Comparison of ENCODE assay signal across 16 cellular contexts in genomic region chr6:147166360-147166944, GRCh38. TPM values are rescaled to one million over a fixed set of nuclear protein-coding genes. Genes with fewer than 3 reads are reported as not detected.
DNase-seq lines count a peak whose midpoint lies in the region; ATAC-seq, FAIRE-seq and TF ChIP-seq lines count a peak whose summit lies in the region.
"Had no signal": no experiment of that assay in that cellular context is flagged by ENCODE, and none has a peak within 500 bp of the region (broad histone marks: within the 10 kb centered on the region; RNA-seq: fewer than 3 reads in every experiment).

No MANE protein-coding gene starts in this region.

- H3K27ac ChIP-seq in K562 (ENCODE audit: extremely low read depth, low read depth, low read length) (peak overlapping the region; percentile 79), right cardiac atrium (ENCODE audit: low read length) (no peak overlapping the region)
- H3K27ac ChIP-seq: skin epidermis, tibial artery had no signal

- in situ Hi-C loops in K562 (cut with MboI): no loop called here

- POLR2A ChIA-PET in K562 (lab: Yijun Ruan, JAX): interaction anchor here (0.7 to 1.8 kb wide), 6 partner anchors 13 to 286 kb away, joined by 3 to 7 read pairs (median 3); no protein-coding TSS in a partner anchor

- H3K27ac Mint-ChIP-seq in osteocyte (ENCODE audit: unreplicated experiment) (peak overlapping the region; percentile 63), glutamatergic neuron (ENCODE audit: unreplicated experiment) (no peak overlapping the region)
- H3K27ac Mint-ChIP-seq: naive B cell had no signal

- H3K36me3 Mint-ChIP-seq in osteocyte (ENCODE audit: unreplicated experiment) (no peaks in the 10 kb centered on the region), glutamatergic neuron (ENCODE audit: unreplicated experiment) (no peaks in the 10 kb centered on the region)
- H3K36me3 Mint-ChIP-seq: naive B cell had no signal

- H3K79me2 ChIP-seq in K562 (ENCODE audit: control insufficient read depth, insufficient read depth, low read length): no peaks in the 10 kb centered on the region

- TF ChIP-seq CTCF in K562 (IDR thresholded peaks at IDR 0.05 in 2 of 3, conservative IDR thresholded peaks at IDR 0.05 in 1 of 3; ENCODE audit: insufficient read depth in 2 of 3, low read depth in 1 of 3, low read length in 3 of 3) (no peak), osteocyte (IDR thresholded peaks at IDR 0.05) (no peak), foreskin fibroblast (IDR thresholded peaks at IDR 0.05; ENCODE audit: low read depth, low read length) (no peak), glutamatergic neuron (IDR thresholded peaks at IDR 0.05; ENCODE audit: partially characterized antibody, unreplicated experiment) (no peak)

- H3K9ac ChIP-seq in K562 (ENCODE audit: insufficient read depth in 1 of 2, low read depth in 2 of 2, low read length in 2 of 2): peak overlapping the region in 1 of 2 experiments; percentile 16; a peak in 1 of 4 replicates

- peak; percentile 22 for DNase-seq in NCI-H2029 treated with DMSO at 0.1 percent for 48 hours (lab: John Stamatoyannopoulos, UW)
- no peak for DNase-seq in NCI-H2029 (lab: John Stamatoyannopoulos, UW)
- DNase-seq in NCI-H146 treated with DMSO at 0.1 percent for 48 hours (lab: John Stamatoyannopoulos, UW; ENCODE audit: unreplicated experiment): peak; percentile 70
- DNase-seq in K562 (ENCODE audit: extremely low read depth in 1 of 4, low spot score in 3 of 4): peak; percentile 68 to 92 (median 78)
- no peak for DNase-seq in osteocyte (ENCODE audit: extremely low spot score, unreplicated experiment)
- DNase-seq in foreskin fibroblast: no peak
- no peak for DNase-seq in glutamatergic neuron
- no peak for DNase-seq in right cardiac atrium
- DNase-seq: activated T-cell treated with anti-CD3 and anti-CD28 coated beads, Interleukin-2, amount 50 U/mL, for 1 hour; DMS53; H9; naive B cell; NCI-H2171 treated with DMSO at 0.1 percent for 48 hours; tibial artery had no signal

- H3K27me3 Mint-ChIP-seq in osteocyte (ENCODE audit: unreplicated experiment): no peaks in the 10 kb centered on the region
- no peaks in the 10 kb centered on the region for H3K27me3 Mint-ChIP-seq in glutamatergic neuron (ENCODE audit: unreplicated experiment)

- TF ChIP-seq RAD21 in K562 (CRISPR knock-in tag; conservative IDR thresholded peaks at IDR 0.05 in 1 of 2, IDR thresholded peaks at IDR 0.05 in 1 of 2): peak; percentile 29 to 36; a peak in 2 of 4 replicates

- H3K4me2 ChIP-seq in K562 (ENCODE audit: insufficient read depth, low read length): no peak overlapping the region

- H3K9me1 ChIP-seq in K562 (ENCODE audit: control insufficient read depth, insufficient read depth, low read length): no peaks in the 10 kb centered on the region

- no peaks in the 10 kb centered on the region for H3K27me3 ChIP-seq in K562 (ENCODE audit: control insufficient read depth in 2 of 2, insufficient read depth in 2 of 2, low read length in 2 of 2)
- no peaks in the 10 kb centered on the region for H3K27me3 ChIP-seq in right cardiac atrium (ENCODE audit: control insufficient read depth, insufficient read depth)
- H3K27me3 ChIP-seq: tibial artery had no signal

- no peaks in the 10 kb centered on the region for H3K9me3 Mint-ChIP-seq in osteocyte (ENCODE audit: unreplicated experiment)
- no peaks in the 10 kb centered on the region for H3K9me3 Mint-ChIP-seq in glutamatergic neuron (ENCODE audit: unreplicated experiment)
- H3K9me3 Mint-ChIP-seq: H9, naive B cell had no signal

- H3K4me3 Mint-ChIP-seq in osteocyte (ENCODE audit: unreplicated experiment) (no peak overlapping the region), glutamatergic neuron (ENCODE audit: unreplicated experiment) (no peak overlapping the region)
- H3K4me3 Mint-ChIP-seq: H9, naive B cell had no signal

- H4K20me1 ChIP-seq in K562 (replicated peaks; ENCODE audit: control insufficient read depth, insufficient read depth, low read length): no peaks in the 10 kb centered on the region

- TF ChIP-seq EP300 in K562 (IDR thresholded peaks at IDR 0.05; ENCODE audit: low read length): peak; percentile 94

- peak overlapping the region; percentile 83; the same call in 1 of the 2 replicates for H2AFZ ChIP-seq in K562 (ENCODE audit: low read depth, low read length)

- H3K4me1 Mint-ChIP-seq in osteocyte (ENCODE audit: unreplicated experiment) (peaks cover 43% of the 10 kb centered on the region), glutamatergic neuron (ENCODE audit: low read depth, unreplicated experiment) (no peaks in the 10 kb centered on the region)
- H3K4me1 Mint-ChIP-seq: naive B cell had no signal

- peaks cover 16% of the 10 kb centered on the region for H3K36me3 ChIP-seq in K562 (ENCODE audit: control insufficient read depth, insufficient read depth, low read length)
- H3K36me3 ChIP-seq: tibial artery had no signal

- 3% methylated on average over 2 of the region's 2 CpGs for WGBS in K562 (ENCODE audit: insufficient coverage, low coverage, missing lambda C conversion rate)
- WGBS in right cardiac atrium: 53% methylated on average over 2 of the region's 2 CpGs

- peaks cover 6 to 29% of the 10 kb centered on the region in 2 experiments for H3K4me1 ChIP-seq in K562 (replicated peaks in 1 of 2; ENCODE audit: control insufficient read depth in 2 of 2, insufficient read depth in 2 of 2, low read length in 2 of 2)
- no peaks in the 10 kb centered on the region for H3K4me1 ChIP-seq in right cardiac atrium (ENCODE audit: control insufficient read depth, insufficient read depth, low read length)

- H3K4me3 ChIP-seq in K562 (no peak overlapping the region), foreskin fibroblast (ENCODE audit: low read depth in 1 of 2, low read length in 2 of 2) (no peak overlapping the region), right cardiac atrium (ENCODE audit: low read length) (no peak overlapping the region)
- H3K4me3 ChIP-seq: skin epidermis, tibial artery had no signal

- FAIRE-seq in K562 (lab: Jason Lieb, UNC): peak; percentile 89
- FAIRE-seq: HTR-8/SVneo had no signal

- TF ChIP-seq POLR2A in K562 (conservative IDR thresholded peaks at IDR 0.05): no peak

- intact Hi-C loops in K562 (cut with micrococcal nuclease): loop anchor here (1.0 to 2.0 kb wide), 2 partner anchors 39 to 280 kb away; no protein-coding TSS in a partner anchor
- intact Hi-C loops in right cardiac atrium (cut with DNase I): no loop called here

- CTCF ChIA-PET in K562 (lab: Yijun Ruan, JAX; ENCODE audit: low intra/inter-chr PET ratio): no interaction called here

- no TSS peak for BruUV-seq in K562 (replicated peaks; lab: Mats Ljungman, UMichigan)

- ATAC-seq in K562 (peak; percentile 84), right cardiac atrium (no peak)

- peaks cover 6% of the 10 kb centered on the region for H3K9me3 ChIP-seq in K562 (replicated peaks; ENCODE audit: control insufficient read depth, insufficient read depth, low read depth, low read length)
- no peaks in the 10 kb centered on the region for H3K9me3 ChIP-seq in right cardiac atrium (ENCODE audit: control insufficient read depth, low read length)
- H3K9me3 ChIP-seq: tibial artery had no signal

TF ChIP-seq in K562, 482 proteins besides CTCF, POLR2A, EP300 and RAD21 (continues in another document):
- TF ChIP-seq ELK3 (CRISPR knock-in tag; IDR thresholded peaks at IDR 0.05) (no peak), FOXJ2 (tag; IDR thresholded peaks at IDR 0.05) (peak; percentile 75), TOE1 (IDR thresholded peaks at IDR 0.05; ENCODE audit: borderline replicate concordance) (peak; percentile 67; the same call in 1 of the 2 replicates), TOE1 (CRISPR knock-in tag; IDR thresholded peaks at IDR 0.05; ENCODE audit: borderline replicate concordance, low read depth) (no peak), KDM1A (IDR thresholded peaks at IDR 0.05) (peak; percentile 96 to 97), ZNF395 (CRISPR knock-in tag; IDR thresholded peaks at IDR 0.05) (peak; percentile 76)

RNA-seq across cellular contexts. Expression of gene STXBP5, which starts 37.8 kb away (rescaled TPM):
- 282 and 467 TPM in 2 replicates for total RNA-seq in K562 (2011; cell fraction: chromatin; rRNA removed; ENCODE audit: low replicate concordance)
- total RNA-seq in K562 (2011; cell fraction: nucleolus; rRNA removed): 111 and 113 TPM in 2 replicates
- 160 and 217 TPM in 2 replicates for total RNA-seq in K562 (2011; cell fraction: nucleoplasm; rRNA removed)
- total RNA-seq in K562 (2014; rRNA removed): 50.1 and 60.1 TPM in 2 replicates
- total RNA-seq in K562 (2014; rRNA removed; fragmentation: Illumina TruSeq; extraction: Trizol): 114 and 158 TPM in 2 replicates
- total RNA-seq in K562 (2015; rRNA removed; fragmentation: Illumina TruSeq; extraction: Trizol): 144 and 155 TPM in 2 replicates
- total RNA-seq in K562 (2021): 98.8 and 115 TPM in 2 replicates
- 128 and 172 TPM in 2 replicates for polyA plus RNA-seq in K562 (2011; rRNA removed)
- 42.0 and 63.5 TPM in 2 replicates for polyA plus RNA-seq in K562 (2011; cell fraction: cytosol; rRNA removed)
- 254 and 270 TPM in 2 replicates for polyA plus RNA-seq in K562 (2011; cell fraction: nucleus; rRNA removed)
- polyA plus RNA-seq in K562 (2012): 56.3 and 84.9 TPM in 2 replicates
- polyA plus RNA-seq in K562 (2014; fragmentation: Illumina TruSeq; extraction: Trizol): 71.5 and 82.1 TPM in 2 replicates
- 10 to 100 TPM; 23.3 to 23.9 TPM for polyA plus RNA-seq in K562 (2014; fragmentation: Nextera tagmentation; extraction: Ambion mirVana)
- polyA plus RNA-seq in K562 (2014; rRNA removed): 49.6 and 60.5 TPM in 2 replicates
- polyA minus RNA-seq in K562 (2011; rRNA and poly(A)+ RNA removed): 447 and 452 TPM in 2 replicates
- polyA minus RNA-seq in K562 (2011; cell fraction: cytosol; rRNA and poly(A)+ RNA removed): 96.1 and 167 TPM in 2 replicates
- 374 and 571 TPM in 2 replicates for polyA minus RNA-seq in K562 (2011; cell fraction: nucleus; rRNA and poly(A)+ RNA removed)
- 32.2 and 34.8 TPM in 2 replicates for total RNA-seq in osteocyte
- total RNA-seq in glutamatergic neuron (ENCODE audit: unreplicated experiment): 14.6 TPM
- 10 to 100 TPM; 10.6 to 13.0 (median 12.2) TPM for total RNA-seq in right cardiac atrium
- polyA plus RNA-seq in right cardiac atrium: 6.4 TPM

Comparison
In these comparisons a context has a peak if more than half of its experiments do, and no peak if none do; other contexts are left out.
1. DNase-seq: peak in NCI-H2029 treated with DMSO at 0.1 percent for 48 hours (single experiment), NCI-H146 treated with DMSO at 0.1 percent for 48 hours (single experiment) and K562 (4 of 4); none in NCI-H2029 (single experiment), osteocyte (single experiment), foreskin fibroblast (0 of 2), glutamatergic neuron (single experiment) and right cardiac atrium (0 of 3).